Comparison of ENCODE assay signal across 1 cellular context in genomic region chr19:40798223-40798996, GRCh38.
TF ChIP-seq lines count a peak whose summit lies in the region.

No MANE protein-coding gene starts in this region.

TF ChIP-seq in HEK293, 187 proteins besides CTCF, POLR2A, EP300 and RAD21 (continued from another document and continues in another):
- TF ChIP-seq ZNF18 (tag by site-specific recombination; IDR thresholded peaks at IDR 0.05) (no peak), ZBTB44 (tag by site-specific recombination; IDR thresholded peaks at IDR 0.05) (no peak), ZNF146 (tag by site-specific recombination; IDR thresholded peaks at IDR 0.05) (no peak), ZNF398 (tag by site-specific recombination; IDR thresholded peaks at IDR 0.05) (peak; percentile 38), ZSCAN4 (tag by site-specific recombination; IDR thresholded peaks at IDR 0.05) (no peak), ZFP69B (tag by site-specific recombination; IDR thresholded peaks at IDR 0.05) (0 out of 2 replicates have a peak, but pooled peaks have one; percentile 49), ZNF785 (tag by site-specific recombination; IDR thresholded peaks at IDR 0.05) (0 out of 2 replicates have a peak, but pooled peaks have one; percentile 57), ZNF571 (tag by site-specific recombination; IDR thresholded peaks at IDR 0.05) (no peak), BCL11A (tag by site-specific recombination; IDR thresholded peaks at IDR 0.05; ENCODE audit: low read depth) (no peak), WT1 (tag by site-specific recombination; IDR thresholded peaks at IDR 0.05) (no peak), ZNF16 (tag by site-specific recombination; IDR thresholded peaks at IDR 0.05; ENCODE audit: low read depth) (no peak), OSR2 (tag by site-specific recombination; IDR thresholded peaks at IDR 0.05) (no peak), ZNF266 (tag by site-specific recombination; IDR thresholded peaks at IDR 0.05; ENCODE audit: low read depth) (no peak), ZSCAN5A (tag by site-specific recombination; IDR thresholded peaks at IDR 0.05) (no peak), ZFHX2 (tag by site-specific recombination; conservative IDR thresholded peaks at IDR 0.05) (peak; percentile 82), ZNF140 (tag by site-specific recombination; IDR thresholded peaks at IDR 0.05) (no peak), HOXA7 (CRISPR knock-in tag; IDR thresholded peaks at IDR 0.05; ENCODE audit: borderline replicate concordance) (no peak), ZNF211 (tag by site-specific recombination; IDR thresholded peaks at IDR 0.05; ENCODE audit: low read depth) (no peak), SP2 (tag by site-specific recombination; IDR thresholded peaks at IDR 0.05) (peak; percentile 98), OVOL3 (tag by site-specific recombination; IDR thresholded peaks at IDR 0.05) (no peak; the same call in 1 of the 2 replicates), ZNF148 (tag by site-specific recombination; IDR thresholded peaks at IDR 0.05; ENCODE audit: borderline replicate concordance) (no peak), HIC1 (tag by site-specific recombination; IDR thresholded peaks at IDR 0.05) (peak; percentile 90), ZNF76 (tag by site-specific recombination; IDR thresholded peaks at IDR 0.05; ENCODE audit: borderline replicate concordance, low read depth) (peak; percentile 69), ZNF704 (tag by site-specific recombination; IDR thresholded peaks at IDR 0.05) (no peak), ZNF530 (tag by site-specific recombination; IDR thresholded peaks at IDR 0.05; ENCODE audit: low read depth) (no peak), ZNF169 (tag by site-specific recombination; IDR thresholded peaks at IDR 0.05) (no peak), ZNF202 (tag by site-specific recombination; IDR thresholded peaks at IDR 0.05; ENCODE audit: borderline replicate concordance) (no peak), ZNF112 (tag by site-specific recombination; IDR thresholded peaks at IDR 0.05) (no peak), ZSCAN18 (tag by site-specific recombination; IDR thresholded peaks at IDR 0.05) (peak; percentile 57; the same call in 1 of the 2 replicates), SP7 (tag by site-specific recombination; IDR thresholded peaks at IDR 0.05) (peak; percentile 72), ZNF664 (tag by site-specific recombination; IDR thresholded peaks at IDR 0.05) (peak; percentile 99), ZNF544 (tag by site-specific recombination; IDR thresholded peaks at IDR 0.05) (no peak), ZNF670 (tag by site-specific recombination; IDR thresholded peaks at IDR 0.05; ENCODE audit: low read depth) (no peak), ZNF121 (tag by site-specific recombination; IDR thresholded peaks at IDR 0.05) (no peak), ZNF157 (tag by site-specific recombination; IDR thresholded peaks at IDR 0.05) (no peak), SCRT2 (tag by site-specific recombination; IDR thresholded peaks at IDR 0.05) (no peak), ZNF843 (tag by site-specific recombination; IDR thresholded peaks at IDR 0.05) (no peak; the same call in 1 of the 2 replicates), ZNF658 (tag by site-specific recombination; IDR thresholded peaks at IDR 0.05) (no peak), ZNF837 (tag by site-specific recombination; IDR thresholded peaks at IDR 0.05) (no peak), ZNF645 (tag by site-specific recombination; IDR thresholded peaks at IDR 0.05) (no peak), ZNF335 (tag by site-specific recombination; conservative IDR thresholded peaks at IDR 0.05) (peak; percentile 91), ZNF26 (tag by site-specific recombination; IDR thresholded peaks at IDR 0.05) (no peak)
